ENCODE assay signal across 23 cellular contexts in the genomic region with DNA sequence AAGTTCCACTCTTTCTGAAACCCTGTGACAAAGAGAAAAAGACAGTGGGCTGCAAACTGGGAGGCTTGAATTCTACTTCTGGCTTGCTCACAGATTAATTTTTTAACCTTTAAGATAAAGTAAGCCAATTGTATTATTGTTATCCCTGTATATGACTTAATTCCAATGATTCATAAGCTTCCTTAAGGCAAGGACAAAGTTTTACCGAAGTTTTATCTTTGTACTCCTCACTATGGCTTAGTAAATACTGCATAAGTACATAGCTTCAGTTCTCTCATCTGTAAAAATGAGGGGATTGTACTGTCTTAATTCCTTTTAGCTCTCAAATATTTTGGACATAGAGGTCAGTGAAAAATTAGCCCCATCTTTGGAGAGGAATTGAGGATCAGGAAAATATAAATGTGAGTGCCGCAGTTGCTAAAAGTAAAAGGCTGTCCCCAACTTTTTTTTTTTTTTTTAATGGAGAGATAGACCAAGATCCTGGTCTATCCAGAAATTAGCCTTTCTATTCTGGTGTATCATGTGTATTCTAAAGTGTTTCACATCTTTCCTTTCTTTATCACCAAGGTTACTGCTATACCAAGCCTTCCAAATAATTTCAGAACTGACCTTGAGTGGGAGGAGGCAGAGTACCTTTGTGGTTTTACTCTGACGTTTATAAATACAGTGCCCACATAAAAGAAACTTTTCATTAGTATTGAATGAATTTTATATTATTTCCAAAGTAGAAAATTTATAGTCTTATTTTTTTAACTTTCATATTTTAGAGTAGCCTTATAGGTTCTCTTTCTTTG. TPM values are rescaled to one million over a fixed set of nuclear protein-coding genes. Genes with fewer than 3 reads are reported as not detected.
DNase-seq lines count a peak whose midpoint lies in the region; ATAC-seq, FAIRE-seq and TF ChIP-seq lines count a peak whose summit lies in the region.
"Had no signal": no experiment of that assay in that cellular context is flagged by ENCODE, and none has a peak within 500 bp of the region (broad histone marks: within the 10 kb centered on the region; RNA-seq: fewer than 3 reads in every experiment).

No MANE protein-coding gene starts in this region.

- TF ChIP-seq CTCF in body of pancreas (IDR thresholded peaks at IDR 0.05) (no peak), transverse colon (IDR thresholded peaks at IDR 0.05) (no peak)

- no peaks in the 10 kb centered on the region for H3K27me3 ChIP-seq in body of pancreas
- H3K27me3 ChIP-seq in transverse colon, result no peaks in the 10 kb centered on the region
- H3K27me3 ChIP-seq: adrenal gland, ovary had no signal

- no peaks in the 10 kb centered on the region for H3K9me3 Mint-ChIP-seq in activated naive CD8-positive, alpha-beta T cell treated with anti-CD3 and anti-CD28 coated beads, Interleukin-2, amount 50 U/mL, for 24 hours
- no peaks in the 10 kb centered on the region for H3K9me3 Mint-ChIP-seq in activated naive CD8-positive, alpha-beta T cell treated with anti-CD3 and anti-CD28 coated beads for 36 hours
- H3K9me3 Mint-ChIP-seq: endodermal cell; GM23338; memory B cell; naive thymus-derived CD4-positive, alpha-beta T cell had no signal

- no peak overlapping the region for H3K4me3 ChIP-seq in body of pancreas
- no peak overlapping the region for H3K4me3 ChIP-seq in transverse colon
- H3K4me3 ChIP-seq: adrenal gland, GM23338, ovary had no signal

- H3K4me3 Mint-ChIP-seq in activated naive CD8-positive, alpha-beta T cell treated with anti-CD3 and anti-CD28 coated beads, Interleukin-2, amount 50 U/mL, for 24 hours, result no peak overlapping the region
- H3K4me3 Mint-ChIP-seq in activated naive CD8-positive, alpha-beta T cell treated with anti-CD3 and anti-CD28 coated beads for 36 hours, result no peak overlapping the region
- H3K4me3 Mint-ChIP-seq: endodermal cell; GM23338; memory B cell; naive thymus-derived CD4-positive, alpha-beta T cell had no signal

- peak; percentile 36 for ATAC-seq in activated naive CD8-positive, alpha-beta T cell treated with anti-CD3 and anti-CD28 coated beads, Interleukin-2, amount 50 U/mL, for 24 hours
- ATAC-seq in body of pancreas (peak; percentile 54), GM21619 (IDR thresholded peaks at IDR 0.05; ENCODE audit: unreplicated experiment) (no peak)
- ATAC-seq: GM23338; naive thymus-derived CD4-positive, alpha-beta T cell had no signal

- WGBS in body of pancreas, 2 donors, result 38 to 39% methylated on average over 3 of the region's 3 CpGs
- WGBS in transverse colon (ENCODE audit: low coverage in 1 of 2), 2 donors, result 57 to 58% methylated on average over 3 of the region's 3 CpGs

- in situ Hi-C loops in transverse colon (cut with MboI; ENCODE audit: low pct_ligation_motif_present in 1 of 4, low pct_unique_long_range_greater_than_20kb in 1 of 4, low sequenced_read_pairs in 3 of 4), result no loop called here

- peaks cover 5% of the 10 kb centered on the region for H3K36me3 Mint-ChIP-seq in activated naive CD8-positive, alpha-beta T cell treated with anti-CD3 and anti-CD28 coated beads, Interleukin-2, amount 50 U/mL, for 24 hours (ENCODE audit: low read depth)
- peaks cover 13% of the 10 kb centered on the region for H3K36me3 Mint-ChIP-seq in activated naive CD8-positive, alpha-beta T cell treated with anti-CD3 and anti-CD28 coated beads for 36 hours
- H3K36me3 Mint-ChIP-seq: memory B cell had no signal

- TF ChIP-seq EP300 in transverse colon (IDR thresholded peaks at IDR 0.05; ENCODE audit: low read depth), result no peak

- peaks cover 46% of the 10 kb centered on the region for H3K4me1 ChIP-seq in body of pancreas
- peaks cover 19 to 66% (median 38%) of the 10 kb centered on the region in 4 donors for H3K4me1 ChIP-seq in transverse colon

- no peak for DNase-seq in activated naive CD8-positive, alpha-beta T cell treated with anti-CD3 and anti-CD28 coated beads, Interleukin-2, amount 50 U/mL, for 24 hours
- DNase-seq in activated naive CD8-positive, alpha-beta T cell treated with anti-CD3 and anti-CD28 coated beads for 36 hours, result no peak
- DNase-seq in body of pancreas (no peak), transverse colon (no peak), SIG-M5 (lab: John Stamatoyannopoulos, UW) (no peak)
- DNase-seq in activated effector memory CD4-positive, alpha-beta T cell treated with anti-CD3 and anti-CD28 coated beads, Interleukin-2, amount 50 U/mL, for 16 hours, result no peak
- DNase-seq: activated CD4-positive, CD25-positive, alpha-beta regulatory T cell; adrenal gland; cerebellar nuclear complex; EL; endodermal cell; hippocampal formation; NCI-H146; NCI-H2227 treated with DMSO at 0.1 percent for 48 hours; ovary; T-helper 9 cell had no signal

- H3K4me1 Mint-ChIP-seq in activated naive CD8-positive, alpha-beta T cell treated with anti-CD3 and anti-CD28 coated beads, Interleukin-2, amount 50 U/mL, for 24 hours, result peaks cover 53% of the 10 kb centered on the region
- peaks cover 47% of the 10 kb centered on the region for H3K4me1 Mint-ChIP-seq in activated naive CD8-positive, alpha-beta T cell treated with anti-CD3 and anti-CD28 coated beads for 36 hours

- no peaks in the 10 kb centered on the region for H3K36me3 ChIP-seq in body of pancreas (replicated peaks in 1 of 2; ENCODE audit: insufficient read depth in 1 of 2, low read depth in 2 of 2)
- no peaks in the 10 kb centered on the region for H3K36me3 ChIP-seq in transverse colon
- H3K36me3 ChIP-seq: adrenal gland, ovary had no signal

- H3K27ac ChIP-seq in body of pancreas (peak overlapping the region in 1 of 4 donors; percentile 39), transverse colon (peak overlapping the region; percentile 36 to 62 (median 50))
- H3K27ac ChIP-seq: ovary had no signal

- peak; percentile 5 for FAIRE-seq in islet of Langerhans (lab: Jason Lieb, UNC)
- FAIRE-seq: keratinocyte, urothelium cell line had no signal

- H3K27me3 Mint-ChIP-seq in activated naive CD8-positive, alpha-beta T cell treated with anti-CD3 and anti-CD28 coated beads, Interleukin-2, amount 50 U/mL, for 24 hours, result no peaks in the 10 kb centered on the region
- no peaks in the 10 kb centered on the region for H3K27me3 Mint-ChIP-seq in activated naive CD8-positive, alpha-beta T cell treated with anti-CD3 and anti-CD28 coated beads for 36 hours
- H3K27me3 Mint-ChIP-seq: memory B cell; naive thymus-derived CD4-positive, alpha-beta T cell had no signal

- H3K9me3 ChIP-seq in body of pancreas (no peaks in the 10 kb centered on the region), transverse colon (no peaks in the 10 kb centered on the region)
- H3K9me3 ChIP-seq: adrenal gland, ovary had no signal

- no peak overlapping the region for H3K27ac Mint-ChIP-seq in activated naive CD8-positive, alpha-beta T cell treated with anti-CD3 and anti-CD28 coated beads, Interleukin-2, amount 50 U/mL, for 24 hours
- no peak overlapping the region for H3K27ac Mint-ChIP-seq in activated naive CD8-positive, alpha-beta T cell treated with anti-CD3 and anti-CD28 coated beads for 36 hours
- H3K27ac Mint-ChIP-seq: endodermal cell, GM23338, memory B cell had no signal

- TF ChIP-seq POLR2A in body of pancreas (IDR thresholded peaks at IDR 0.05) (no peak), transverse colon (IDR thresholded peaks at IDR 0.05) (no peak)

- intact Hi-C loops in body of pancreas (cut with DNase I) (no loop called here), transverse colon (cut with DNase I; ENCODE audit: low total_unique reads) (no loop called here)

RNA-seq across cellular contexts. Expression of gene RELCH, which starts 13.3 kb away (rescaled TPM):
- total RNA-seq in activated naive CD8-positive, alpha-beta T cell treated with anti-CD3 and anti-CD28 coated beads for 36 hours, result 10 to 100 TPM; 13.5 to 13.9 TPM
- 10 to 100 TPM; 13.5 to 51.4 TPM for total RNA-seq in body of pancreas
- 100 to 1,000 TPM in 1 of 4 donors, 10 to 100 TPM in 3; 37.0 to 117 (median 68.7) TPM for total RNA-seq in transverse colon

RNA-seq across cellular contexts. Expression of gene PIGN, which starts 13.5 kb away (rescaled TPM):
- total RNA-seq in activated naive CD8-positive, alpha-beta T cell treated with anti-CD3 and anti-CD28 coated beads for 36 hours, result 10 to 100 TPM; 21.5 to 25.0 TPM
- total RNA-seq in body of pancreas (10 to 100 TPM; 22.6 to 28.7 TPM), transverse colon (100 to 1,000 TPM in 1 of 4 donors, 10 to 100 TPM in 3; 15.3 to 105 (median 42.3) TPM)
